In the genomic region with DNA sequence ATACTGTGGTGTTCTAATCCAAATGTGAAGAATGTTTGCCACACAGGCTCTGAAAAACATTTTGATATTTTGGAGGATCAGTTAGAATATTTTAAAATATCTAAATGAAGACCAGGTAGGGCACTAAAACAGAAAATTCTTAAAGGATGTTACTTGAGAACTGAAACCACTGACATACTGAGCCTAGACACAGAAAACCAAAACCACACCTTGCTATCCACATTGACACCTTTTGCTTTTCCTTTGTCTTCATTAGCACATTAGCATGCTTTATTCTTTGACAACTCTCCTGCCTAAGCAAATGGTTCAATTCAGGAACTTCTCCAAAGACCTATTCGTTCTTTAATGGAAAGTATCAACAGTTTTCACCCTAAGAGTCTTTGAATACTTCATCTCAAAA, we compare ENCODE assay signal across 9 cellular contexts.
"Had no signal": no experiment of that assay in that cellular context is flagged by ENCODE, and none has a peak within 500 bp of the region (broad histone marks: within the 10 kb centered on the region; RNA-seq: fewer than 3 reads in every experiment).

No MANE protein-coding gene starts in this region.

- ATAC-seq: GM23338, K562 had no signal

- H3K4me3 ChIP-seq: GM23338, K562 had no signal

- H2AFZ ChIP-seq: GM23338 had no signal

- DNase-seq: H9, HCEC 1CT, IMR-90, KG1 had no signal

- FAIRE-seq: H1, H54, HTR-8/SVneo, K562 had no signal

- H3K4me2 ChIP-seq: GM23338 had no signal
